In genomic region chr10:3852147-3852904, GRCh38 we compare ENCODE assay signal across 8 cellular contexts.
DNase-seq lines count a peak whose midpoint lies in the region; ATAC-seq and TF ChIP-seq lines count a peak whose summit lies in the region.

No MANE protein-coding gene starts in this region.

- H2BK15ac ChIP-seq in mesendoderm (replicated peaks; ENCODE audit: low read depth) = no peak overlapping the region

- no peak overlapping the region for H3K56ac ChIP-seq in mesendoderm (ENCODE audit: low read length)

- no peak overlapping the region for H3K4ac ChIP-seq in mesendoderm (ENCODE audit: low read depth, low read length)

- no CpG with 5 or more reads among the region's 10 CpGs for whole genome bisulfite sequencing in mesendoderm (ENCODE audit: extremely low coverage, insufficient coverage, low lambda C conversion rate)

- H2BK120ac ChIP-seq in mesendoderm (ENCODE audit: low read depth, low read length) = no peak overlapping the region

- DNase-seq in GM10248 (ENCODE audit: extremely low spot score) (peak; percentile 73), GM23338 (ENCODE audit: low spot score) (peak; percentile 26), Karpas-422 (peak; percentile 45), activated B cell treated with CpG ODN at 0.5 μM for 24 hours (no peak), mesendoderm (peak; percentile 92), NCI-H187 (lab: John Stamatoyannopoulos, UW) (no peak)
- DNase-seq in stimulated activated effector memory CD8-positive, alpha-beta T cell treated with anti-CD3 and anti-CD28 coated beads, Interleukin-12 subunit alpha, Interleukin-12 subunit beta, amount 100 ng/mL, for 72 hours (ENCODE audit: low spot score in 2 of 2) = peak in 1 of 2 donors; percentile 80

- no peak overlapping the region for H3K4me3 Mint-ChIP-seq in GM23338
- H3K4me3 Mint-ChIP-seq in activated B cell treated with CpG ODN at 0.5 μM for 24 hours = peak overlapping the region; percentile 56
- H3K4me3 Mint-ChIP-seq in stimulated activated effector memory CD8-positive, alpha-beta T cell treated with anti-CD3 and anti-CD28 coated beads, Interleukin-12 subunit alpha, Interleukin-12 subunit beta, amount 100 ng/mL, for 72 hours = peak overlapping the region; percentile 60

- ATAC-seq in GM23338 = peak; percentile 31; the same call in 1 of the 3 replicates
- peak; percentile 80 for ATAC-seq in activated B cell treated with CpG ODN at 0.5 μM for 24 hours (ENCODE audit: low read depth)
- peak; percentile 96 for ATAC-seq in stimulated activated effector memory CD8-positive, alpha-beta T cell treated with anti-CD3 and anti-CD28 coated beads, Interleukin-12 subunit alpha, Interleukin-12 subunit beta, amount 100 ng/mL, for 72 hours

- H3K27me3 ChIP-seq in GM23338 (ENCODE audit: insufficient read depth) (no peaks in the 10 kb centered on the region), Karpas-422 (ENCODE audit: low read length) (no peaks in the 10 kb centered on the region), duodenal mucosa (ENCODE audit: control insufficient read depth in 1 of 2, insufficient read depth in 2 of 2, low read length in 2 of 2) (no peaks in the 10 kb centered on the region), mesendoderm (ENCODE audit: insufficient read depth, low read length, poor library complexity) (no peaks in the 10 kb centered on the region)

- H3K4me3 ChIP-seq in GM23338 (no peak overlapping the region), Karpas-422 (ENCODE audit: low read length) (no peak overlapping the region), duodenal mucosa (ENCODE audit: low read depth in 1 of 2, low read length in 2 of 2) (no peak overlapping the region), mesendoderm (ENCODE audit: low read length) (no peak overlapping the region)

- H2AK5ac ChIP-seq in mesendoderm (ENCODE audit: low read length) = no peak overlapping the region

- H3K79me2 ChIP-seq in GM23338 (replicated peaks; ENCODE audit: insufficient read depth) = no peaks in the 10 kb centered on the region
- no peaks in the 10 kb centered on the region for H3K79me2 ChIP-seq in Karpas-422 (ENCODE audit: low read length)
- no peaks in the 10 kb centered on the region for H3K79me2 ChIP-seq in mesendoderm (ENCODE audit: control insufficient read depth, insufficient read depth, low read length)

- H3K27me3 Mint-ChIP-seq in GM23338 (ENCODE audit: insufficient read depth, low read depth, poor library complexity) (peaks cover 5% of the 10 kb centered on the region), activated B cell treated with CpG ODN at 0.5 μM for 24 hours (no peaks in the 10 kb centered on the region)

- H4K20me1 ChIP-seq in GM23338 (replicated peaks; ENCODE audit: insufficient read depth) = no peaks in the 10 kb centered on the region
- H4K20me1 ChIP-seq in Karpas-422 (ENCODE audit: insufficient read depth, low read depth, low read length) = no peaks in the 10 kb centered on the region

- H3K4me1 ChIP-seq in GM23338 (ENCODE audit: insufficient read depth) (peaks cover 15% of the 10 kb centered on the region), Karpas-422 (ENCODE audit: low read length) (peaks cover 11% of the 10 kb centered on the region), duodenal mucosa (ENCODE audit: control insufficient read depth in 1 of 2, insufficient read depth in 2 of 2, low read length in 2 of 2) (peaks cover 28 to 36% of the 10 kb centered on the region in 2 donors), mesendoderm (ENCODE audit: control insufficient read depth, low read depth, low read length) (peaks cover 6% of the 10 kb centered on the region)

- H3K27ac ChIP-seq in GM23338 (ENCODE audit: low read depth) = no peak overlapping the region
- H3K27ac ChIP-seq in Karpas-422 (ENCODE audit: low read length) = no peak overlapping the region
- H3K27ac ChIP-seq in duodenal mucosa (ENCODE audit: low read depth, low read length) = peak overlapping the region; percentile 87
- H3K27ac ChIP-seq in mesendoderm (ENCODE audit: low read depth, low read length) = no peak overlapping the region

- CTCF ChIA-PET in GM10248 (lab: Yijun Ruan, JAX) = interaction anchor here (1.2 to 2.5 kb wide), 11 partner anchors 9 to 98 kb away, joined by 3 to 11 read pairs (median 4); no protein-coding TSS in a partner anchor
- CTCF ChIA-PET in activated B cell treated with CpG ODN at 0.5 μM for 24 hours (lab: Charles Lee) = interaction anchor here (1.1 kb wide), 1 partner anchor 14 kb away, joined by 3 read pairs; no protein-coding TSS in a partner anchor

- no peak overlapping the region for H2BK5ac ChIP-seq in mesendoderm (ENCODE audit: low read length)

- POLR2A ChIA-PET in GM10248 (lab: Yijun Ruan, JAX) = interaction anchor here (0.6 to 2.7 kb wide), 12 partner anchors 13 to 71 kb away, joined by 3 to 45 read pairs (median 4); partner anchors contain the start of gene KLF6
- POLR2A ChIA-PET in activated B cell treated with CpG ODN at 0.5 μM for 24 hours (lab: Charles Lee) = interaction anchor here (0.5 to 4.2 kb wide), 16 partner anchors 14 to 379 kb away, joined by 3 to 120 read pairs (median 6); partner anchors contain the start of gene KLF6

- H4K8ac ChIP-seq in mesendoderm (ENCODE audit: low read depth, low read length) = no peak overlapping the region

- H3K36me3 ChIP-seq in GM23338 (ENCODE audit: insufficient read depth) (no peaks in the 10 kb centered on the region), Karpas-422 (ENCODE audit: insufficient read depth, low read length) (no peaks in the 10 kb centered on the region), duodenal mucosa (ENCODE audit: control insufficient read depth in 1 of 2, insufficient read depth in 2 of 2, low read length in 2 of 2) (no peaks in the 10 kb centered on the region), mesendoderm (ENCODE audit: control insufficient read depth, insufficient read depth, low read length) (no peaks in the 10 kb centered on the region)

- H3K9ac ChIP-seq in Karpas-422 (ENCODE audit: low read length) (no peak overlapping the region), duodenal mucosa (ENCODE audit: low read depth in 1 of 2, low read length in 2 of 2) (peak overlapping the region; percentile 20 to 44), mesendoderm (ENCODE audit: low read length) (no peak overlapping the region)

- H3K36me3 Mint-ChIP-seq in GM23338 (ENCODE audit: low read depth) = no peaks in the 10 kb centered on the region
- no peaks in the 10 kb centered on the region for H3K36me3 Mint-ChIP-seq in activated B cell treated with CpG ODN at 0.5 μM for 24 hours (ENCODE audit: low read depth)
- peaks cover 6% of the 10 kb centered on the region for H3K36me3 Mint-ChIP-seq in stimulated activated effector memory CD8-positive, alpha-beta T cell treated with anti-CD3 and anti-CD28 coated beads, Interleukin-12 subunit alpha, Interleukin-12 subunit beta, amount 100 ng/mL, for 72 hours

- H3F3A ChIP-seq in GM23338 (replicated peaks; ENCODE audit: low read depth) = no peaks in the 10 kb centered on the region

- H3K4me2 ChIP-seq in GM23338 = no peak overlapping the region
- H3K4me2 ChIP-seq in Karpas-422 (ENCODE audit: low read depth, low read length, poor library complexity, severe bottlenecking) = no peak overlapping the region
- H3K4me2 ChIP-seq in mesendoderm (ENCODE audit: low read length) = no peak overlapping the region

- H3K9me2 ChIP-seq in GM23338 (ENCODE audit: insufficient read depth) (no peaks in the 10 kb centered on the region), Karpas-422 (replicated peaks; ENCODE audit: insufficient read depth, low read length) (no peaks in the 10 kb centered on the region)

- TF ChIP-seq CTCF in GM10248 (IDR thresholded peaks at IDR 0.05; ENCODE audit: control extremely low read depth, extremely low read depth, low read depth, missing control alignments) = no peak
- TF ChIP-seq CTCF in GM23338 (conservative IDR thresholded peaks at IDR 0.05; ENCODE audit: low read depth in 2 of 2) = no peak
- TF ChIP-seq CTCF in activated B cell treated with CpG ODN at 0.5 μM for 24 hours (IDR thresholded peaks at IDR 0.05) = no peak

- no peaks in the 10 kb centered on the region for H3K9me3 ChIP-seq in Karpas-422 (ENCODE audit: low read length)
- no peaks in the 10 kb centered on the region for H3K9me3 ChIP-seq in duodenal mucosa (ENCODE audit: control insufficient read depth in 1 of 2, low read length in 2 of 2)

- H3K4me1 Mint-ChIP-seq in GM23338 = peaks cover 19% of the 10 kb centered on the region
- H3K4me1 Mint-ChIP-seq in activated B cell treated with CpG ODN at 0.5 μM for 24 hours = peaks cover 36% of the 10 kb centered on the region
- H3K4me1 Mint-ChIP-seq in stimulated activated effector memory CD8-positive, alpha-beta T cell treated with anti-CD3 and anti-CD28 coated beads, Interleukin-12 subunit alpha, Interleukin-12 subunit beta, amount 100 ng/mL, for 72 hours = peaks cover 54% of the 10 kb centered on the region

- H3K18ac ChIP-seq in mesendoderm (ENCODE audit: low read length) = no peak overlapping the region

- H3K9me3 Mint-ChIP-seq in GM23338 (no peaks in the 10 kb centered on the region), activated B cell treated with CpG ODN at 0.5 μM for 24 hours (no peaks in the 10 kb centered on the region)
- H3K9me3 Mint-ChIP-seq in stimulated activated effector memory CD8-positive, alpha-beta T cell treated with anti-CD3 and anti-CD28 coated beads, Interleukin-12 subunit alpha, Interleukin-12 subunit beta, amount 100 ng/mL, for 72 hours = no peaks in the 10 kb centered on the region

- H3K79me1 ChIP-seq in mesendoderm (ENCODE audit: low read length) = no peaks in the 10 kb centered on the region

- H3K27ac Mint-ChIP-seq in GM23338 (no peak overlapping the region), activated B cell treated with CpG ODN at 0.5 μM for 24 hours (peak overlapping the region; percentile 88)
- H3K27ac Mint-ChIP-seq in stimulated activated effector memory CD8-positive, alpha-beta T cell treated with anti-CD3 and anti-CD28 coated beads, Interleukin-12 subunit alpha, Interleukin-12 subunit beta, amount 100 ng/mL, for 72 hours = peak overlapping the region; percentile 98

- no peak overlapping the region for H4K5ac ChIP-seq in mesendoderm (ENCODE audit: low read length)

- no peak overlapping the region for H3K23ac ChIP-seq in mesendoderm (ENCODE audit: low read length)

- intact Hi-C loops in activated B cell treated with CpG ODN at 0.5 μM for 24 hours (cut with micrococcal nuclease) = loop anchor here (1.0 kb wide), 8 partner anchors 13 to 276 kb away; partner anchors contain the start of gene KLF6

- H2AFZ ChIP-seq in GM23338 (no peak overlapping the region), Karpas-422 (ENCODE audit: low read length) (no peak overlapping the region)

TF ChIP-seq in GM23338, 12 proteins besides CTCF, POLR2A, EP300 and RAD21 (continues in another document):
- TF ChIP-seq ETS1 (IDR thresholded peaks at IDR 0.05) = no peak
- no peak for TF ChIP-seq CREB1 (CRISPR knock-in tag; IDR thresholded peaks at IDR 0.05; ENCODE audit: low read depth)

Comparison
In these comparisons a context has a peak if more than half of its experiments do, and no peak if none do; other contexts are left out.
1. DNase-seq: peak in GM10248 (single experiment), GM23338 (single experiment), Karpas-422 (single experiment) and mesendoderm (single experiment); none in activated B cell treated with CpG ODN at 0.5 μM for 24 hours (single experiment) and NCI-H187 (0 of 2).
2. ATAC-seq: peak in every context shown above with its lines; median percentile 96 in stimulated activated effector memory CD8-positive, alpha-beta T cell treated with anti-CD3 and anti-CD28 coated beads, Interleukin-12 subunit alpha, Interleukin-12 subunit beta, amount 100 ng/mL, for 72 hours; 80 in activated B cell treated with CpG ODN at 0.5 μM for 24 hours; 31 in GM23338.
3. H3K9ac ChIP-seq: peak in duodenal mucosa (2 of 2); none in Karpas-422 (single experiment) and mesendoderm (single experiment).